ENCODE assay signal across 1 cellular context in the genomic region with DNA sequence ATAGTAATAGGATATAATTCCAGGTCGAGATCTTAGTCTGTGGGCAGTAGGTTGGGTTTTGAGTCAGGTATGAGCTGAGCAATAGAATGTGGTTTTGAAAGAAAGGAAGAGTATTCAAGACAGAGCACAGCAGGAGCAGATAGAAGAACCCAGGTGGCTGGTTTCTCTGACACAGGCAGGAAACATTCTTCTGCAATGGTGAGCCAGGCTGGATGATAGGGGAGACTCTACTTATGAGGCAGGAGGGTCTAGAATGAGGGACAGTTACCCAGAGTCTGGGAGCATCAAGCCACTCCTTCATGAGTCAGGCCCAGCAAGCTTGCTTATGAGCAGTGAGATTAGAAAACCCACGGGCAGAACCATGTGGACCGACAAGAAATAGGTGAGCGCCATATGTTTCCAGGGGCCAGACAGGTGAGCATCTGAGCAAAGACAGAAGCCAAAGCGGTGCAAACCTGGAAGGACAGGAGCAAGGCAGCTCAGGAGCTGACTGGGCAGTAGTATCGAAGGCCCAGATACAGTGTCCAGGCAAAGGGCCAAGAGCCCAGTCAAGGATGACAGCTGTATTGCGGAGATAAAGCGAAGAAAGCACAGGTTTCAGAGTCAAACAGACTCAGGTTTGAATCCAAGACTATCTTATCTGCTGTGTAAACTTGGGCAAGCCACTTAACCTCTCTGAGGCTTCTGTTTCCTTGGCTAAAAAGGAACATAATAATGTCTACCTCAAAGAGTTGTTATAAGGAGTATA.
A peak's percentile ranks its signal among the peaks of the same experiment; 100 is the strongest.
TF ChIP-seq lines count a peak whose summit lies in the region.

No MANE protein-coding gene starts in this region.

TF ChIP-seq in K562, 482 proteins besides CTCF, POLR2A, EP300 and RAD21 (continued from another document and continues in another):
- TF ChIP-seq HSF4 (CRISPR knock-in tag; IDR thresholded peaks at IDR 0.05; ENCODE audit: borderline replicate concordance) (no peak), GTF3C2 (IDR thresholded peaks at IDR 0.05; ENCODE audit: borderline replicate concordance, extremely low read depth, insufficient read length) (no peak), ZNF143 (CRISPR knock-in tag; IDR thresholded peaks at IDR 0.05) (no peak), ZNF23 (CRISPR knock-in tag; IDR thresholded peaks at IDR 0.05) (no peak), BDP1 (IDR thresholded peaks at IDR 0.05; ENCODE audit: insufficient read depth, insufficient read length) (no peak), SRF (CRISPR knock-in tag; IDR thresholded peaks at IDR 0.05) (no peak), CTCFL (IDR thresholded peaks at IDR 0.05; ENCODE audit: borderline replicate concordance, insufficient read depth, low read depth, low read length, poor library complexity, severe bottlenecking) (no peak), PHF21A (IDR thresholded peaks at IDR 0.05; ENCODE audit: borderline replicate concordance, low read depth) (no peak), ZNF780A (CRISPR knock-in tag; IDR thresholded peaks at IDR 0.05) (no peak), SREBF1 (IDR thresholded peaks at IDR 0.05; ENCODE audit: borderline replicate concordance, low read depth, low read length) (no peak), SUPT5H (IDR thresholded peaks at IDR 0.05) (no peak), L3MBTL2 (IDR thresholded peaks at IDR 0.05) (no peak), ZNF263 (CRISPR knock-in tag; IDR thresholded peaks at IDR 0.05; ENCODE audit: borderline replicate concordance) (no peak), CHD7 (IDR thresholded peaks at IDR 0.05; ENCODE audit: low read depth, low read length) (no peak), ZFP36 (IDR thresholded peaks at IDR 0.05; ENCODE audit: low read depth, low read length, partially characterized antibody) (peak; percentile 92), CREBBP (IDR thresholded peaks at IDR 0.05; ENCODE audit: low read depth, low read length) (no peak), CBX3 (IDR thresholded peaks at IDR 0.05; ENCODE audit: borderline replicate concordance in 1 of 2, low read length in 2 of 2) (no peak), CXXC5 (CRISPR knock-in tag; IDR thresholded peaks at IDR 0.05) (peak; percentile 62), ZFP91 (CRISPR knock-in tag; IDR thresholded peaks at IDR 0.05) (no peak), CREB5 (CRISPR knock-in tag; IDR thresholded peaks at IDR 0.05) (no peak), MIER1 (IDR thresholded peaks at IDR 0.05; ENCODE audit: low read depth) (no peak), XRCC3 (IDR thresholded peaks at IDR 0.05) (no peak), HMG20B (CRISPR knock-in tag; IDR thresholded peaks at IDR 0.05) (no peak), MEF2A (IDR thresholded peaks at IDR 0.05; ENCODE audit: control insufficient read depth, low read depth, low read length) (no peak), ZNF740 (CRISPR knock-in tag; IDR thresholded peaks at IDR 0.05) (no peak), ZNF740 (tag; IDR thresholded peaks at IDR 0.05) (no peak), RBBP5 (IDR thresholded peaks at IDR 0.05; ENCODE audit: borderline replicate concordance, insufficient read depth, low read length, poor library complexity, severe bottlenecking) (no peak), GATA2 (CRISPR knock-in tag; IDR thresholded peaks at IDR 0.05) (no peak)
- TF ChIP-seq, protein P1, sequence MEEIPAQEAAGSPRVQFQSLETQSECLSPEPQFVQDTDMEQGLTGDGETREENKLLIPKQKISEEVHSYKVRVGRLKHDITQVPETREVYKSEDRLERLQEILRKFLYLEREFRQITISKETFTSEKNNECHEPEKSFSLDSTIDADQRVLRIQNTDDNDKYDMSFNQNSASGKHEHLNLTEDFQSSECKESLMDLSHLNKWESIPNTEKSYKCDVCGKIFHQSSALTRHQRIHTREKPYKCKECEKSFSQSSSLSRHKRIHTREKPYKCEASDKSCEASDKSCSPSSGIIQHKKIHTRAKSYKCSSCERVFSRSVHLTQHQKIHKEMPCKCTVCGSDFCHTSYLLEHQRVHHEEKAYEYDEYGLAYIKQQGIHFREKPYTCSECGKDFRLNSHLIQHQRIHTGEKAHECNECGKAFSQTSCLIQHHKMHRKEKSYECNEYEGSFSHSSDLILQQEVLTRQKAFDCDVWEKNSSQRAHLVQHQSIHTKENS (CRISPR knock-in tag; IDR thresholded peaks at IDR 0.05) = no peak
